Comparison of ENCODE assay signal across 18 cellular contexts in genomic region chr2:120509213-120509815, GRCh38.
"Had no signal": no experiment of that assay in that cellular context is flagged by ENCODE, and none has a peak within 500 bp of the region (broad histone marks: within the 10 kb centered on the region; RNA-seq: fewer than 3 reads in every experiment).

No MANE protein-coding gene starts in this region.

- H3K27me3 ChIP-seq: ascending aorta, breast epithelium, vagina had no signal

- ATAC-seq: natural killer cell had no signal

- DNase-seq: activated CD4-positive, alpha-beta T cell treated with anti-CD3 and anti-CD28 coated beads, Interleukin-2, amount 50 U/mL, for 1 hour; activated CD4-positive, CD25-positive, alpha-beta regulatory T cell treated with anti-CD3 and anti-CD28 coated beads, Interleukin-2, amount 50 U/mL, for 72 hours; activated CD8-positive, alpha-beta memory T cell treated with anti-CD3 and anti-CD28 coated beads for 24 hours; activated CD8-positive, alpha-beta memory T cell treated with anti-CD3 and anti-CD28 coated beads, Interleukin-2, amount 50 U/mL, for 48 hours; activated effector memory CD4-positive, alpha-beta T cell treated with Interleukin-2 at 50 U/mL for 16 hours; activated naive CD4-positive, alpha-beta T cell treated with anti-CD3 and anti-CD28 coated beads, Interleukin-2, amount 10 ng/mL, durations not matched to agents 7 days and 5 days; activated T-cell treated with anti-CD3 and anti-CD28 coated beads, Interleukin-2, amount 50 U/mL, for 48 hours; effector memory CD4-positive, alpha-beta T cell; esophagus squamous epithelium; natural killer cell; retina had no signal

- H3K36me3 ChIP-seq: ascending aorta, breast epithelium, esophagus squamous epithelium, tibial nerve, vagina had no signal

- H3K9me3 Mint-ChIP-seq: activated naive CD4-positive, alpha-beta T cell treated with anti-CD3 and anti-CD28 coated beads, Interleukin-2, amount 10 ng/mL, durations not matched to agents 7 days and 5 days; dendritic cell treated with granulocyte-macrophage colony-stimulating factor and Interleukin-4, amounts not matched to agents 40 ng/mL and 50 ng/mL, for 4 days; natural killer cell; stimulated activated naive CD8-positive, alpha-beta T cell treated with anti-CD3 and anti-CD28 coated beads, Interleukin-15, Interleukin-2, amounts not matched to agents 100 ng/mL and 50 ng/mL, for 24 hours; T-helper 1 cell treated with Interleukin-12 subunit alpha and Interleukin-12 subunit beta and Interleukin-4 antibody, amounts not matched to agents 30 μg/mL and 1 μg/mL, for 36 hours had no signal

- H3K4me3 Mint-ChIP-seq: activated naive CD4-positive, alpha-beta T cell treated with anti-CD3 and anti-CD28 coated beads, Interleukin-2, amount 10 ng/mL, durations not matched to agents 7 days and 5 days; dendritic cell treated with granulocyte-macrophage colony-stimulating factor and Interleukin-4, amounts not matched to agents 40 ng/mL and 50 ng/mL, for 4 days; natural killer cell; stimulated activated naive CD8-positive, alpha-beta T cell treated with anti-CD3 and anti-CD28 coated beads, Interleukin-15, Interleukin-2, amounts not matched to agents 100 ng/mL and 50 ng/mL, for 24 hours; T-helper 1 cell treated with Interleukin-12 subunit alpha and Interleukin-12 subunit beta and Interleukin-4 antibody, amounts not matched to agents 30 μg/mL and 1 μg/mL, for 36 hours had no signal

- H3K4me3 ChIP-seq: ascending aorta, breast epithelium, esophagus squamous epithelium, tibial nerve, vagina had no signal

- H3K9me3 ChIP-seq: ascending aorta, breast epithelium, esophagus squamous epithelium, tibial nerve, vagina had no signal

- H3K27me3 Mint-ChIP-seq: activated naive CD4-positive, alpha-beta T cell treated with anti-CD3 and anti-CD28 coated beads, Interleukin-2, amount 10 ng/mL, durations not matched to agents 7 days and 5 days; dendritic cell treated with granulocyte-macrophage colony-stimulating factor and Interleukin-4, amounts not matched to agents 40 ng/mL and 50 ng/mL, for 4 days; stimulated activated naive CD8-positive, alpha-beta T cell treated with anti-CD3 and anti-CD28 coated beads, Interleukin-15, Interleukin-2, amounts not matched to agents 100 ng/mL and 50 ng/mL, for 24 hours had no signal

- H3K27ac ChIP-seq: ascending aorta, breast epithelium, tibial nerve, vagina had no signal

- H3K36me3 Mint-ChIP-seq: activated naive CD4-positive, alpha-beta T cell treated with anti-CD3 and anti-CD28 coated beads, Interleukin-2, amount 10 ng/mL, durations not matched to agents 7 days and 5 days; natural killer cell had no signal

- H3K27ac Mint-ChIP-seq: activated naive CD4-positive, alpha-beta T cell treated with anti-CD3 and anti-CD28 coated beads, Interleukin-2, amount 10 ng/mL, durations not matched to agents 7 days and 5 days; dendritic cell treated with granulocyte-macrophage colony-stimulating factor and Interleukin-4, amounts not matched to agents 40 ng/mL and 50 ng/mL, for 4 days; natural killer cell; stimulated activated naive CD8-positive, alpha-beta T cell treated with anti-CD3 and anti-CD28 coated beads, Interleukin-15, Interleukin-2, amounts not matched to agents 100 ng/mL and 50 ng/mL, for 24 hours; T-helper 1 cell treated with Interleukin-12 subunit alpha and Interleukin-12 subunit beta and Interleukin-4 antibody, amounts not matched to agents 30 μg/mL and 1 μg/mL, for 36 hours had no signal

- H3K4me1 Mint-ChIP-seq: activated naive CD4-positive, alpha-beta T cell treated with anti-CD3 and anti-CD28 coated beads, Interleukin-2, amount 10 ng/mL, durations not matched to agents 7 days and 5 days; natural killer cell had no signal
